Comparison of ENCODE assay signal across 27 cellular contexts in the genomic region with DNA sequence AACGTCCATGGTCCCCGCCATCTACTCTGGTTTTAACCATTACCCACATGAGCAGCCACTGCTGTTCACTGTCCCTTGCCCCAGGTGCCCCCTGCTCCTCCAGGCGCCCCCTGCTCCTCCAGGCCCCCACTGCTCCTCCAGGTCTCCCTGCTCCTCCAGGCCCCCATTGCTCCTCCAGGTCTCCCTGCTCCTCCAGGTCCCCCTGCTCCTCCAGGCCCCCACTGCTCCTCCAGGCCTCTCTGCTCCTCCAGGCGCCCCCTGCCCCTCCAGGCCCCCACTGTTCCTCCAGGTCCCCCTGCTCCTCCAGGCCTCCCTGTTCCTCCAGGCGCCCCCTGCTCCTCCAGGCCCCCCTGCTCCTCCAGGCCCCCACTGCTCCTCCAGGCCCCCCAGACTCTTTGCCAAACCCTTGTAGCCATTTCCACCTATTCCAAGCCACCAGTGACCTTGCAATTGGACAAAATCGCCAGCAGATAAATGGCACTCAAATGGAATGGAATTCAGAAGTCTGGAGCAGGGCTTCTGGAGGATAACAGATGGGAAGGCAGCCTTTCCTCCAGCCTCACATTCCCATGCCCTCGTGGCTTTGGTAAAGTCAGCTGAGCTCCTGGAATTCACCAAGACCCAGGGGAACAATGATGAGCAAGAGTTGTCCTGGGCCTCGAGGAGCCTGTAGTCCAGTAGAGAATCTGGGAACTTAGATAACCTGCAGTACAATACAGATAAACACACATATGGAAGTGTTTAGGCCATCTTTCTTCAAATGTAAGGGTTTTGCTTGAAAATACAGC. TPM values are rescaled to one million over a fixed set of nuclear protein-coding genes. Genes with fewer than 3 reads are reported as not detected.
A peak's percentile ranks its signal among the peaks of the same experiment; 100 is the strongest.
DNase-seq lines count a peak whose midpoint lies in the region; ATAC-seq and TF ChIP-seq lines count a peak whose summit lies in the region.
"Had no signal": no experiment of that assay in that cellular context is flagged by ENCODE, and none has a peak within 500 bp of the region (broad histone marks: within the 10 kb centered on the region; RNA-seq: fewer than 3 reads in every experiment).

No MANE protein-coding gene starts in this region.

- H3K27ac Mint-ChIP-seq in endothelial cell (ENCODE audit: unreplicated experiment) (no peak overlapping the region), neural crest cell (ENCODE audit: unreplicated experiment) (peak overlapping the region; percentile 20)
- H3K27ac Mint-ChIP-seq: activated CD4-positive, alpha-beta T cell treated with anti-CD3 and anti-CD28 coated beads for 36 hours; activated T-cell treated with anti-CD3 and anti-CD28 coated beads, Interleukin-2, amount 50 U/mL, for 24 hours; mesothelial cell of epicardium; nephron had no signal

- H3K27me3 Mint-ChIP-seq in endothelial cell (ENCODE audit: unreplicated experiment) (peaks cover 8% of the 10 kb centered on the region), neural crest cell (ENCODE audit: low read depth) (peaks cover 2% of the 10 kb centered on the region)

- H3K36me3 Mint-ChIP-seq in endothelial cell (ENCODE audit: low read depth, unreplicated experiment) (peaks cover 31% of the 10 kb centered on the region), neural crest cell (ENCODE audit: low read depth) (no peaks in the 10 kb centered on the region)
- H3K36me3 Mint-ChIP-seq: mesothelial cell of epicardium had no signal

- no peak for TF ChIP-seq CTCF in endothelial cell (IDR thresholded peaks at IDR 0.05; ENCODE audit: unreplicated experiment)
- no peak for TF ChIP-seq CTCF in neural crest cell (conservative IDR thresholded peaks at IDR 0.05)

- DNase-seq in A172 (ENCODE audit: low spot score) (peak; percentile 6), GM03348 (ENCODE audit: low spot score) (peak; percentile 69), endothelial cell (ENCODE audit: low spot score) (no peak), neural crest cell (ENCODE audit: low read depth, low spot score) (no peak), HPDE6-E6E7 (ENCODE audit: extremely low spot score) (no peak), ureter (ENCODE audit: low spot score) (no peak)
- no peak for DNase-seq in activated CD4-positive, alpha-beta T cell treated with anti-CD3 and anti-CD28 coated beads for 4 hours
- DNase-seq: activated CD4-positive, alpha-beta T cell treated with anti-CD3 and anti-CD28 coated beads for 36 hours; activated CD8-positive, alpha-beta memory T cell treated with anti-CD3 and anti-CD28 coated beads for 24 hours; activated naive CD4-positive, alpha-beta T cell treated with Interleukin-2 at 50 U/mL for 16 hours; activated T-cell treated with anti-CD3 and anti-CD28 coated beads, Interleukin-2, amount 50 U/mL, for 24 hours; central memory CD4-positive, alpha-beta T cell; foreskin fibroblast; left lung; NCI-H1105; NCI-H2029; NCI-H2227 treated with DMSO at 0.1 percent for 48 hours; NCI-H748 treated with DMSO at 0.1 percent for 48 hours; SK-N-SH; stimulated activated CD4-positive, alpha-beta T cell treated with anti-CD3 and anti-CD28 coated beads, Interleukin-1b, Interleukin-23, amount 100 ng/mL, for 48 hours; T-helper 2 cell; uterus had no signal

- H3K9me3 Mint-ChIP-seq in endothelial cell (ENCODE audit: unreplicated experiment) (no peaks in the 10 kb centered on the region), neural crest cell (no peaks in the 10 kb centered on the region)
- H3K9me3 Mint-ChIP-seq: activated T-cell treated with anti-CD3 and anti-CD28 coated beads, Interleukin-2, amount 50 U/mL, for 24 hours; mesothelial cell of epicardium; nephron had no signal

- peak overlapping the region; percentile 77 for H3K4me3 Mint-ChIP-seq in endothelial cell (ENCODE audit: unreplicated experiment)
- H3K4me3 Mint-ChIP-seq in neural crest cell = no peak overlapping the region
- H3K4me3 Mint-ChIP-seq: activated CD4-positive, alpha-beta T cell treated with anti-CD3 and anti-CD28 coated beads for 36 hours; activated T-cell treated with anti-CD3 and anti-CD28 coated beads, Interleukin-2, amount 50 U/mL, for 24 hours; mesothelial cell of epicardium; nephron had no signal

- ATAC-seq in GM19328 (IDR thresholded peaks at IDR 0.05; ENCODE audit: unreplicated experiment) = no peak
- ATAC-seq: A549; activated CD4-positive, alpha-beta T cell treated with anti-CD3 and anti-CD28 coated beads for 36 hours; HCT116; left lung had no signal

- H3K4me1 Mint-ChIP-seq in endothelial cell (ENCODE audit: unreplicated experiment) = peaks cover 8% of the 10 kb centered on the region
- H3K4me1 Mint-ChIP-seq in neural crest cell = peaks cover 4% of the 10 kb centered on the region

RNA-seq across cellular contexts. Expression of a gene that starts 13.3 kb away (rescaled TPM):
- 647 and 938 TPM in 2 replicates for total RNA-seq in A172 (2014; rRNA removed; shearing (Covaris generic))
- 1,589 TPM for total RNA-seq in endothelial cell (ENCODE audit: unreplicated experiment)
- total RNA-seq in neural crest cell = 1,439 and 1,563 TPM in 2 replicates
- total RNA-seq in ureter = 1,638 TPM

Comparison
In these comparisons a context has a peak if more than half of its experiments do, and no peak if none do; other contexts are left out.
1. DNase-seq: peak in A172 (single experiment) and GM03348 (single experiment); none in endothelial cell (single experiment), neural crest cell (single experiment), activated CD4-positive, alpha-beta T cell treated with anti-CD3 and anti-CD28 coated beads for 4 hours (0 of 2), HPDE6-E6E7 (single experiment) and ureter (single experiment).